ENCODE assay signal across 1 cellular context in the genomic region with DNA sequence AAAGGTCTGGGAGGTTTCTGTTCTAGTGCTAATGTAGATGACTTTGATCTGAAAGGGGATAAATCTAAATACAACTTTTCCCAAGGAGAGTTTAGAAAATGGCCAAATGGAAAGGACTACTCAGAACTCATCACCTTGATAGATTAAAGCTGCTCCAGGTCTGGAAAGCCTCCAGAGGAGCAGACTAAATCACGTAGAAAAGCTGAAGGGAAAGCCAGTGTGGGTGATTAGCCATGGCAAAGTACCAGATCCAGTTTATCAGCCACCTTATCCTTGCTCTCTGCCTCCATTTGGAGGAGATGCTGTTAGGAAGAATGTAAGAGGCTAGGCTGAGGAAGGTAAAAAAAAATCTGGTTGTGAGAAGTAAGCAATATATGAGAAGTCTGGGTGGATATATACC.
TF ChIP-seq lines count a peak whose summit lies in the region.

No MANE protein-coding gene starts in this region.

TF ChIP-seq in endothelial cell of umbilical vein, 7 proteins besides CTCF, POLR2A, EP300 and RAD21 (continued from another document):
- TF ChIP-seq JUN (IDR thresholded peaks at IDR 0.05; ENCODE audit: borderline replicate concordance, insufficient read depth, insufficient read length, low read depth) (no peak), POLR2AphosphoS5 (IDR thresholded peaks at IDR 0.05; ENCODE audit: insufficient read depth, low read depth, low read length) (no peak)
